ENCODE assay signal across 17 cellular contexts in the genomic region with DNA sequence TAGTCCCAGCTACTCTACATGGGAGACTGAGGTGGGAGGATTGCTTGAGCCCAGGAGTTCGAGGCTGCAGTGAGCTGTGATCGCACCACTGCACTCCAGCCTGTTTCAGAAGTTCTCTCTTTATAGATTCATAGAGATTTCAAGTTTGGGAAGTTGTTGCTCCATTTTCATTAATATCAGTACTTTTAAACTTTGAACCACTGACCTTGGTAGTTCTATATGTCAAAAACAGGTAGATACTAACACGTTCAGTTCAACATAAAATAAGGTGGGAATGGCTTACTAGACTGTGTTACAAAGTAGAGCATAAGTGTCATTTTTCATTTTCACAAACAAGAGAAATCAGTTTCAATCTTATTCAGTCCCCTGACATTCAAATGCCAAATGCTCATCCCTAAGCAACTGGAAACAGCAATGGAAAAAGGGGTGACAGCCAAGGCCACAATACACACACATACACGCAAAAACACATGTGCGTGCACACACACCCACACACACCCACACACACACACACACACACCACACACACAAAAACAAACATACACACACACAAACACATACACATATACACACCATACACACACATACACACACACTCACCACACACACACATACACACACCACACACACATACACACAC.
DNase-seq lines count a peak whose midpoint lies in the region; ATAC-seq, FAIRE-seq and TF ChIP-seq lines count a peak whose summit lies in the region.
"Had no signal": no experiment of that assay in that cellular context is flagged by ENCODE, and none has a peak within 500 bp of the region (broad histone marks: within the 10 kb centered on the region; RNA-seq: fewer than 3 reads in every experiment).

No MANE protein-coding gene starts in this region.

- POLR2A ChIA-PET in HEK293 (lab: Yijun Ruan, JAX) = no interaction called here
- POLR2A ChIA-PET in K562 (lab: Yijun Ruan, JAX) = no interaction called here

- H3K9ac ChIP-seq in K562 (ENCODE audit: insufficient read depth in 1 of 2, low read depth in 2 of 2, low read length in 2 of 2) (no peak overlapping the region), mesenchymal stem cell (ENCODE audit: low read length) (no peak overlapping the region)

- no peak overlapping the region for H2AFZ ChIP-seq in K562 (ENCODE audit: low read depth, low read length)
- H2AFZ ChIP-seq in mesenchymal stem cell (ENCODE audit: low read depth, low read length) = no peak overlapping the region

- H3K14ac ChIP-seq in mesenchymal stem cell (ENCODE audit: low read length in 2 of 2) = peak overlapping the region in 1 of 2 experiments; percentile 9

- no peak overlapping the region for H3K23ac ChIP-seq in mesenchymal stem cell (ENCODE audit: low read length in 2 of 2)

- H3K36me3 ChIP-seq in HEK293 (ENCODE audit: control insufficient read depth in 2 of 2, insufficient read depth in 1 of 2, low read length in 2 of 2) = no peaks in the 10 kb centered on the region
- H3K36me3 ChIP-seq in K562 (ENCODE audit: control insufficient read depth, insufficient read depth, low read length) = no peaks in the 10 kb centered on the region
- no peaks in the 10 kb centered on the region for H3K36me3 ChIP-seq in mesenchymal stem cell (ENCODE audit: control insufficient read depth in 1 of 2, insufficient read depth in 2 of 2, low read depth in 1 of 2, low read length in 2 of 2)
- H3K36me3 ChIP-seq: BE2C, HAP-1 had no signal

- in situ Hi-C loops in K562 (cut with MboI) = no loop called here

- H2BK15ac ChIP-seq in mesenchymal stem cell (ENCODE audit: low read depth, poor library complexity, severe bottlenecking) = no peak overlapping the region

- H3K27me3 ChIP-seq in K562 (ENCODE audit: control insufficient read depth in 2 of 2, insufficient read depth in 2 of 2, low read length in 2 of 2) = no peaks in the 10 kb centered on the region
- peaks cover 0 to under 1% of the 10 kb centered on the region in 2 experiments for H3K27me3 ChIP-seq in mesenchymal stem cell (ENCODE audit: control insufficient read depth in 1 of 2, insufficient read depth in 1 of 2, low read length in 2 of 2)
- H3K27me3 ChIP-seq: BE2C had no signal

- DNase-seq in K562 (ENCODE audit: extremely low read depth in 1 of 4, low spot score in 3 of 4) = no peak
- DNase-seq in mesenchymal stem cell = no peak
- DNase-seq in NOMO-1 (lab: John Stamatoyannopoulos, UW; ENCODE audit: unreplicated experiment in 2 of 2) = no peak
- DNase-seq in C1 segment of cervical spinal cord (lab: John Stamatoyannopoulos, UW) = no peak
- no peak for DNase-seq in posterior cingulate gyrus
- no peak for DNase-seq in NCI-H1417 (lab: John Stamatoyannopoulos, UW)
- DNase-seq: BE2C; Caco-2; CD8-positive, alpha-beta memory T cell; DMS53; GF-D8; HFFc6; KG1 had no signal

- no peak for TF ChIP-seq EP300 in K562 (IDR thresholded peaks at IDR 0.05; ENCODE audit: low read length)

- no peak for TF ChIP-seq RAD21 in K562 (CRISPR knock-in tag; conservative IDR thresholded peaks at IDR 0.05 in 1 of 2, IDR thresholded peaks at IDR 0.05 in 1 of 2)

- peak; percentile 19 for FAIRE-seq in K562 (lab: Jason Lieb, UNC)
- FAIRE-seq: A549, H1 had no signal

- H3K4me2 ChIP-seq in K562 (ENCODE audit: insufficient read depth, low read length) (no peak overlapping the region), mesenchymal stem cell (ENCODE audit: low read length, poor library complexity, severe bottlenecking) (no peak overlapping the region)
- H3K4me2 ChIP-seq: A549 had no signal

- TF ChIP-seq CTCF in HEK293 (tag by site-specific recombination; IDR thresholded peaks at IDR 0.05) (no peak), K562 (IDR thresholded peaks at IDR 0.05 in 2 of 3, conservative IDR thresholded peaks at IDR 0.05 in 1 of 3; ENCODE audit: insufficient read depth in 2 of 3, low read depth in 1 of 3, low read length in 3 of 3) (no peak)

- BruUV-seq in K562 (replicated peaks; lab: Mats Ljungman, UMichigan) = no TSS peak

- no peak overlapping the region for H3K27ac ChIP-seq in HEK293 (ENCODE audit: extremely low read depth, low read depth, low read length)
- H3K27ac ChIP-seq in K562 (ENCODE audit: extremely low read depth, low read depth, low read length) = no peak overlapping the region
- H3K27ac ChIP-seq in mesenchymal stem cell (ENCODE audit: low read length, poor library complexity, severe bottlenecking) = no peak overlapping the region
- H3K27ac ChIP-seq: A549 had no signal

- H2BK5ac ChIP-seq in mesenchymal stem cell (ENCODE audit: low read depth, low read length, poor library complexity, severe bottlenecking) = no peak overlapping the region

- H3K18ac ChIP-seq in mesenchymal stem cell (ENCODE audit: low read depth in 1 of 2, low read length in 2 of 2) = peak overlapping the region; percentile 31 to 75

- no peaks in the 10 kb centered on the region for H3K79me2 ChIP-seq in K562 (ENCODE audit: control insufficient read depth, insufficient read depth, low read length)

- TF ChIP-seq POLR2A in K562 (conservative IDR thresholded peaks at IDR 0.05) = no peak

- no peaks in the 10 kb centered on the region for H3K9me1 ChIP-seq in K562 (ENCODE audit: control insufficient read depth, insufficient read depth, low read length)

- no peak overlapping the region for H3K4ac ChIP-seq in mesenchymal stem cell (ENCODE audit: low read depth in 1 of 2, low read length in 2 of 2)

- H3K4me1 ChIP-seq in HEK293 (ENCODE audit: control insufficient read depth, insufficient read depth, low read length) (peaks cover 12% of the 10 kb centered on the region), K562 (replicated peaks in 1 of 2; ENCODE audit: control insufficient read depth in 2 of 2, insufficient read depth in 2 of 2, low read length in 2 of 2) (no peaks in the 10 kb centered on the region), mesenchymal stem cell (ENCODE audit: control insufficient read depth, insufficient read depth, low read depth, low read length) (peaks cover 4% of the 10 kb centered on the region)
- H3K4me1 ChIP-seq: A549, BE2C, Caco-2, HAP-1 had no signal

- H4K8ac ChIP-seq in mesenchymal stem cell (ENCODE audit: low read length) = peak overlapping the region; percentile 77

- no peak overlapping the region for H2AK5ac ChIP-seq in mesenchymal stem cell (ENCODE audit: low read length, severe bottlenecking)

- peak overlapping the region; percentile 77 for H4K91ac ChIP-seq in mesenchymal stem cell (ENCODE audit: low read length)

- H3K9me3 ChIP-seq in HEK293 (ENCODE audit: control insufficient read depth, insufficient read depth, low read depth, low read length) = no peaks in the 10 kb centered on the region
- no peaks in the 10 kb centered on the region for H3K9me3 ChIP-seq in K562 (replicated peaks; ENCODE audit: control insufficient read depth, insufficient read depth, low read depth, low read length)
- no peaks in the 10 kb centered on the region for H3K9me3 ChIP-seq in mesenchymal stem cell (ENCODE audit: control insufficient read depth, low read length)
- H3K9me3 ChIP-seq: A549, BE2C, Caco-2, HAP-1 had no signal

- H3K79me1 ChIP-seq in mesenchymal stem cell (replicated peaks; ENCODE audit: low read length, poor library complexity, severe bottlenecking) = no peaks in the 10 kb centered on the region

- 3% methylated on average over 5 of the region's 5 CpGs for WGBS in K562 (ENCODE audit: insufficient coverage, low coverage, missing lambda C conversion rate)
- 100% methylated on average over 4 of the region's 5 CpGs for WGBS in mesenchymal stem cell

- CTCF ChIA-PET in HEK293 (lab: Yijun Ruan, JAX) = interaction anchor here (0.7 kb wide), 1 partner anchor 77 kb away, joined by 3 read pairs; no protein-coding TSS in a partner anchor
- CTCF ChIA-PET in K562 (lab: Yijun Ruan, JAX; ENCODE audit: low intra/inter-chr PET ratio) = no interaction called here

- H2BK12ac ChIP-seq in mesenchymal stem cell (ENCODE audit: low read length in 2 of 2) = peak overlapping the region; percentile 65 to 66

- ATAC-seq in K562 = no peak
- ATAC-seq: A549 had no signal

- intact Hi-C loops in K562 (cut with micrococcal nuclease) = no loop called here
- intact Hi-C loops in posterior cingulate gyrus (cut with DNase I) = no loop called here

- no peaks in the 10 kb centered on the region for H4K20me1 ChIP-seq in K562 (replicated peaks; ENCODE audit: control insufficient read depth, insufficient read depth, low read length)

- H2BK120ac ChIP-seq in mesenchymal stem cell (ENCODE audit: low read depth, low read length) = no peak overlapping the region

- H3K4me3 ChIP-seq in HEK293 (ENCODE audit: low read depth, low read length) = no peak overlapping the region
- H3K4me3 ChIP-seq in K562 = no peak overlapping the region
- no peak overlapping the region for H3K4me3 ChIP-seq in mesenchymal stem cell (ENCODE audit: insufficient read depth in 1 of 2, low read depth in 1 of 2, low read length in 2 of 2)
- H3K4me3 ChIP-seq: A549, HAP-1 had no signal

TF ChIP-seq in HEK293, 187 proteins besides CTCF, POLR2A, EP300 and RAD21 (continues in another document):
- peak; percentile 96 for TF ChIP-seq ZSCAN4 (tag by site-specific recombination; IDR thresholded peaks at IDR 0.05)
- peak; percentile 63 for TF ChIP-seq ZFHX2 (tag by site-specific recombination; conservative IDR thresholded peaks at IDR 0.05)

TF ChIP-seq in K562, 482 proteins besides CTCF, POLR2A, EP300 and RAD21:
- no peak for TF ChIP-seq TCF3 (CRISPR knock-in tag; IDR thresholded peaks at IDR 0.05)
- no peak for TF ChIP-seq ZBED1 (IDR thresholded peaks at IDR 0.05)
